ENCODE assay signal across 2 cellular contexts in genomic region chr7:143436539-143436938, GRCh38.
TF ChIP-seq lines count a peak whose summit lies in the region.

No MANE protein-coding gene starts in this region.

TF ChIP-seq in liver, 16 proteins besides CTCF, POLR2A, EP300 and RAD21:
- TF ChIP-seq ZBTB33 (IDR thresholded peaks at IDR 0.05) (no peak), JUND (IDR thresholded peaks at IDR 0.05) (peak in 1 of 2 donors; percentile 50), SP1 (IDR thresholded peaks at IDR 0.05) (peak; percentile 69), FOXA2 (IDR thresholded peaks at IDR 0.05) (peak; percentile 38), ATF3 (IDR thresholded peaks at IDR 0.05) (no peak), RXRA (IDR thresholded peaks at IDR 0.05) (peak; percentile 73), HNF4G (IDR thresholded peaks at IDR 0.05) (no peak), TAF1 (conservative IDR thresholded peaks at IDR 0.05) (no peak), EGR1 (IDR thresholded peaks at IDR 0.05; ENCODE audit: low read depth in 2 of 2) (no peak), HNF4A (conservative IDR thresholded peaks at IDR 0.05) (peak; percentile 48), YY1 (IDR thresholded peaks at IDR 0.05) (peak; percentile 43), FOXA1 (IDR thresholded peaks at IDR 0.05) (no peak), GABPA (IDR thresholded peaks at IDR 0.05 in 1 of 2, conservative IDR thresholded peaks at IDR 0.05 in 1 of 2) (no peak), NR2F2 (IDR thresholded peaks at IDR 0.05) (no peak), MAX (IDR thresholded peaks at IDR 0.05) (peak; percentile 51)
- TF ChIP-seq, protein P1, sequence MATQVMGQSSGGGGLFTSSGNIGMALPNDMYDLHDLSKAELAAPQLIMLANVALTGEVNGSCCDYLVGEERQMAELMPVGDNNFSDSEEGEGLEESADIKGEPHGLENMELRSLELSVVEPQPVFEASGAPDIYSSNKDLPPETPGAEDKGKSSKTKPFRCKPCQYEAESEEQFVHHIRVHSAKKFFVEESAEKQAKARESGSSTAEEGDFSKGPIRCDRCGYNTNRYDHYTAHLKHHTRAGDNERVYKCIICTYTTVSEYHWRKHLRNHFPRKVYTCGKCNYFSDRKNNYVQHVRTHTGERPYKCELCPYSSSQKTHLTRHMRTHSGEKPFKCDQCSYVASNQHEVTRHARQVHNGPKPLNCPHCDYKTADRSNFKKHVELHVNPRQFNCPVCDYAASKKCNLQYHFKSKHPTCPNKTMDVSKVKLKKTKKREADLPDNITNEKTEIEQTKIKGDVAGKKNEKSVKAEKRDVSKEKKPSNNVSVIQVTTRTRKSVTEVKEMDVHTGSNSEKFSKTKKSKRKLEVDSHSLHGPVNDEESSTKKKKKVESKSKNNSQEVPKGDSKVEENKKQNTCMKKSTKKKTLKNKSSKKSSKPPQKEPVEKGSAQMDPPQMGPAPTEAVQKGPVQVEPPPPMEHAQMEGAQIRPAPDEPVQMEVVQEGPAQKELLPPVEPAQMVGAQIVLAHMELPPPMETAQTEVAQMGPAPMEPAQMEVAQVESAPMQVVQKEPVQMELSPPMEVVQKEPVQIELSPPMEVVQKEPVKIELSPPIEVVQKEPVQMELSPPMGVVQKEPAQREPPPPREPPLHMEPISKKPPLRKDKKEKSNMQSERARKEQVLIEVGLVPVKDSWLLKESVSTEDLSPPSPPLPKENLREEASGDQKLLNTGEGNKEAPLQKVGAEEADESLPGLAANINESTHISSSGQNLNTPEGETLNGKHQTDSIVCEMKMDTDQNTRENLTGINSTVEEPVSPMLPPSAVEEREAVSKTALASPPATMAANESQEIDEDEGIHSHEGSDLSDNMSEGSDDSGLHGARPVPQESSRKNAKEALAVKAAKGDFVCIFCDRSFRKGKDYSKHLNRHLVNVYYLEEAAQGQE (IDR thresholded peaks at IDR 0.05): no peak
TF ChIP-seq in liver: peak in this region for 7.

TF ChIP-seq in HepG2, 621 proteins besides CTCF, POLR2A, EP300 and RAD21:
- no peak for TF ChIP-seq NCOA1 (CRISPR knock-in tag; IDR thresholded peaks at IDR 0.05)
- no peak for TF ChIP-seq FIP1L1 (IDR thresholded peaks at IDR 0.05; ENCODE audit: borderline replicate concordance, insufficient read depth, low read depth, low read length)
- TF ChIP-seq ZNF709 (CRISPR knock-in tag; IDR thresholded peaks at IDR 0.05): no peak
- TF ChIP-seq ZNF546 (CRISPR knock-in tag; conservative IDR thresholded peaks at IDR 0.05): no peak
- no peak for TF ChIP-seq MIER3 (CRISPR knock-in tag; IDR thresholded peaks at IDR 0.05; ENCODE audit: borderline replicate concordance)
- no peak for TF ChIP-seq ZFY (CRISPR knock-in tag; IDR thresholded peaks at IDR 0.05)
- no peak for TF ChIP-seq PLRG1 (conservative IDR thresholded peaks at IDR 0.05)
- TF ChIP-seq ATF7-NPFF (CRISPR knock-in tag; IDR thresholded peaks at IDR 0.05; ENCODE audit: low read depth): no peak
- TF ChIP-seq ZNF7 (CRISPR knock-in tag; IDR thresholded peaks at IDR 0.05): no peak
- no peak for TF ChIP-seq LCORL (IDR thresholded peaks at IDR 0.05)
- no peak for TF ChIP-seq LCORL (CRISPR knock-in tag; IDR thresholded peaks at IDR 0.05)
- no peak for TF ChIP-seq SMC3 (IDR thresholded peaks at IDR 0.05; ENCODE audit: low read length)
- TF ChIP-seq HDAC2 (CRISPR knock-in tag; IDR thresholded peaks at IDR 0.05): no peak
- TF ChIP-seq KAT8 (CRISPR knock-in tag; IDR thresholded peaks at IDR 0.05): no peak
- TF ChIP-seq ELF1 (CRISPR knock-in tag; IDR thresholded peaks at IDR 0.05): no peak
